ENCODE assay signal across 14 cellular contexts in the genomic region with DNA sequence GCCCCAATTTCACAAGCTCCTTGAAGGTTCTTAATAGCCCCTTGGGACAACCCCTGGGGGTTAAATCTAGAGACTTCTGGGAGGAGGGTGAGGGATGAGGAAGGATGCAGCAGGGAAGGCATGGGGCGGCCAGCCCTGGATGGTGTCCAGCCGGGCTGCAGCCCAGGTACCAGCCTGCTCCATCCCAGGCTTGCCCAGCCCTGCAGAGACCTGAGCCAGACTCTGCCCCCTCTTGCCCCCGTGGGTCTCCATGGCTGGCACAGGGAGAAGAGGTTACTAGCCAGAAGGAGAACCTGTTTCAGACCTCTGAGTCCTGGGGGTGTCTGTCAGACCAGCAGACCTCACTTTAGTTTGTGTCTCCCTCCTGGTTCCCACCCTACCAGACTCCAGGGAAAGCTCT. TPM values are rescaled to one million over a fixed set of nuclear protein-coding genes. Genes with fewer than 3 reads are reported as not detected.
A peak's percentile ranks its signal among the peaks of the same experiment; 100 is the strongest.
DNase-seq lines count a peak whose midpoint lies in the region; ATAC-seq and TF ChIP-seq lines count a peak whose summit lies in the region.
"Had no signal": no experiment of that assay in that cellular context is flagged by ENCODE, and none has a peak within 500 bp of the region (broad histone marks: within the 10 kb centered on the region; RNA-seq: fewer than 3 reads in every experiment).

No MANE protein-coding gene starts in this region.

- intact Hi-C loops in activated naive CD4-positive, alpha-beta T cell treated with anti-CD3 and anti-CD28 coated beads for 36 hours (cut with micrococcal nuclease): no loop called here

- H3K36me3 Mint-ChIP-seq in activated naive CD4-positive, alpha-beta T cell treated with anti-CD3 and anti-CD28 coated beads for 36 hours (ENCODE audit: low read depth): peaks cover 5% of the 10 kb centered on the region
- H3K36me3 Mint-ChIP-seq in T-helper 17 cell (ENCODE audit: low read depth) (peaks cover 5% of the 10 kb centered on the region), WTC11 (peaks cover 5% of the 10 kb centered on the region)
- H3K36me3 Mint-ChIP-seq in stimulated activated effector memory CD8-positive, alpha-beta T cell treated with anti-CD3 and anti-CD28 coated beads, Interleukin-12 subunit alpha, Interleukin-12 subunit beta, amount 100 ng/mL, for 72 hours: peaks cover 44% of the 10 kb centered on the region

- H3K79me2 ChIP-seq in hepatocyte: peaks cover 100% of the 10 kb centered on the region

- H4K20me1 ChIP-seq in hepatocyte (ENCODE audit: insufficient read depth, poor library complexity, severe bottlenecking): peaks cover 84% of the 10 kb centered on the region

- no peak for TF ChIP-seq CTCF in hepatocyte (IDR thresholded peaks at IDR 0.05; ENCODE audit: poor library complexity)
- no peak for TF ChIP-seq CTCF in WTC11 (IDR thresholded peaks at IDR 0.05)

- no peaks in the 10 kb centered on the region for H3K36me3 ChIP-seq in hepatocyte (replicated peaks; ENCODE audit: insufficient read depth, low read depth)
- H3K36me3 ChIP-seq: ascending aorta had no signal

- H3K27me3 ChIP-seq in hepatocyte: no peaks in the 10 kb centered on the region
- H3K27me3 ChIP-seq: ascending aorta had no signal

- POLR2A ChIA-PET in WTC11 (lab: Charles Lee): no interaction called here

- no peak for DNase-seq in activated naive CD4-positive, alpha-beta T cell treated with anti-CD3 and anti-CD28 coated beads for 36 hours
- no peak for DNase-seq in activated naive CD4-positive, alpha-beta T cell treated with anti-CD3 and anti-CD28 coated beads, Interleukin-2, amount 50 U/mL, for 16 hours
- DNase-seq in T-helper 17 cell (no peak), hepatocyte (ENCODE audit: low spot score) (no peak), NCI-H2029 (lab: John Stamatoyannopoulos, UW) (no peak), WTC11 (ENCODE audit: low spot score) (no peak)
- DNase-seq in stimulated activated effector memory CD8-positive, alpha-beta T cell treated with anti-CD3 and anti-CD28 coated beads, Interleukin-12 subunit alpha, Interleukin-12 subunit beta, amount 100 ng/mL, for 72 hours (ENCODE audit: low spot score in 2 of 2): no peak
- DNase-seq: GM23248; PC-3; stimulated activated CD4-positive, alpha-beta T cell treated with anti-CD3 and anti-CD28 coated beads, Interleukin-15, amount 100 ng/mL, for 24 hours had no signal

- no peak overlapping the region for H3K4me3 ChIP-seq in hepatocyte
- H3K4me3 ChIP-seq: ascending aorta, GM23248 had no signal

- WGBS in hepatocyte (ENCODE audit: low lambda C conversion rate, missing lambda C conversion rate): 84% methylated on average over 3 of the region's 3 CpGs

- CTCF ChIA-PET in activated naive CD4-positive, alpha-beta T cell treated with anti-CD3 and anti-CD28 coated beads for 36 hours (lab: Charles Lee): interaction anchor here (1.1 to 3.8 kb wide), 4 partner anchors 11 to 108 kb away, joined by 3 to 31 read pairs (median 12); no protein-coding TSS in a partner anchor
- CTCF ChIA-PET in WTC11 (lab: Charles Lee): interaction anchor here (0.6 to 6.7 kb wide), 7 partner anchors 11 to 389 kb away, joined by 3 to 115 read pairs (median 4); no protein-coding TSS in a partner anchor

- H3K9me3 Mint-ChIP-seq in activated naive CD4-positive, alpha-beta T cell treated with anti-CD3 and anti-CD28 coated beads for 36 hours: no peaks in the 10 kb centered on the region
- no peaks in the 10 kb centered on the region for H3K9me3 Mint-ChIP-seq in stimulated activated effector memory CD8-positive, alpha-beta T cell treated with anti-CD3 and anti-CD28 coated beads, Interleukin-12 subunit alpha, Interleukin-12 subunit beta, amount 100 ng/mL, for 72 hours
- H3K9me3 Mint-ChIP-seq in WTC11: no peaks in the 10 kb centered on the region

- H3K27ac Mint-ChIP-seq in activated naive CD4-positive, alpha-beta T cell treated with anti-CD3 and anti-CD28 coated beads for 36 hours: peak overlapping the region; percentile 86
- peak overlapping the region; percentile 90 for H3K27ac Mint-ChIP-seq in T-helper 17 cell
- peak overlapping the region; percentile 94 for H3K27ac Mint-ChIP-seq in stimulated activated effector memory CD8-positive, alpha-beta T cell treated with anti-CD3 and anti-CD28 coated beads, Interleukin-12 subunit alpha, Interleukin-12 subunit beta, amount 100 ng/mL, for 72 hours
- no peak overlapping the region for H3K27ac Mint-ChIP-seq in WTC11

- H3K4me1 ChIP-seq in hepatocyte (ENCODE audit: insufficient read depth): peaks cover 72% of the 10 kb centered on the region

- H3K4me2 ChIP-seq in hepatocyte: peak overlapping the region; percentile 77

- peak overlapping the region; percentile 97 for H3K27ac ChIP-seq in hepatocyte
- H3K27ac ChIP-seq: ascending aorta, GM23248 had no signal

- H3K4me1 Mint-ChIP-seq in activated naive CD4-positive, alpha-beta T cell treated with anti-CD3 and anti-CD28 coated beads for 36 hours (ENCODE audit: low read depth): peaks cover 83% of the 10 kb centered on the region
- H3K4me1 Mint-ChIP-seq in T-helper 17 cell (peaks cover 66% of the 10 kb centered on the region), WTC11 (peaks cover 56% of the 10 kb centered on the region)
- peaks cover 80% of the 10 kb centered on the region for H3K4me1 Mint-ChIP-seq in stimulated activated effector memory CD8-positive, alpha-beta T cell treated with anti-CD3 and anti-CD28 coated beads, Interleukin-12 subunit alpha, Interleukin-12 subunit beta, amount 100 ng/mL, for 72 hours

- no peak for ATAC-seq in T-helper 17 cell
- ATAC-seq in stimulated activated effector memory CD8-positive, alpha-beta T cell treated with anti-CD3 and anti-CD28 coated beads, Interleukin-12 subunit alpha, Interleukin-12 subunit beta, amount 100 ng/mL, for 72 hours: no peak
- ATAC-seq in GM21825 (IDR thresholded peaks at IDR 0.05; ENCODE audit: unreplicated experiment): no peak
- ATAC-seq in WTC11: no peak

- no peak overlapping the region for H2AFZ ChIP-seq in hepatocyte
- H2AFZ ChIP-seq: GM23248 had no signal

- H3K4me3 Mint-ChIP-seq in activated naive CD4-positive, alpha-beta T cell treated with anti-CD3 and anti-CD28 coated beads for 36 hours: no peak overlapping the region
- H3K4me3 Mint-ChIP-seq in T-helper 17 cell: peak overlapping the region; percentile 85
- peak overlapping the region; percentile 73 for H3K4me3 Mint-ChIP-seq in stimulated activated effector memory CD8-positive, alpha-beta T cell treated with anti-CD3 and anti-CD28 coated beads, Interleukin-12 subunit alpha, Interleukin-12 subunit beta, amount 100 ng/mL, for 72 hours
- H3K4me3 Mint-ChIP-seq in WTC11: no peak overlapping the region

- H3K9me3 ChIP-seq in T-helper 17 cell (ENCODE audit: control insufficient read depth, low read length, poor library complexity, severe bottlenecking): no peaks in the 10 kb centered on the region
- H3K9me3 ChIP-seq in hepatocyte (ENCODE audit: low read depth): no peaks in the 10 kb centered on the region
- H3K9me3 ChIP-seq: ascending aorta had no signal

- no peaks in the 10 kb centered on the region for H3K9me2 ChIP-seq in hepatocyte (replicated peaks; ENCODE audit: insufficient read depth)

- H3K27me3 Mint-ChIP-seq in activated naive CD4-positive, alpha-beta T cell treated with anti-CD3 and anti-CD28 coated beads for 36 hours (ENCODE audit: low read depth): no peaks in the 10 kb centered on the region
- H3K27me3 Mint-ChIP-seq in T-helper 17 cell: no peaks in the 10 kb centered on the region
- no peaks in the 10 kb centered on the region for H3K27me3 Mint-ChIP-seq in WTC11 (ENCODE audit: low read depth)

TF ChIP-seq in WTC11, 78 proteins besides CTCF, POLR2A, EP300 and RAD21 (continues in another document):
- TF ChIP-seq JAZF1 (CRISPR knock-in tag; IDR thresholded peaks at IDR 0.05) (no peak), EMX1 (CRISPR knock-in tag; IDR thresholded peaks at IDR 0.05) (no peak), TEAD4 (CRISPR knock-in tag; IDR thresholded peaks at IDR 0.05) (no peak)
- TF ChIP-seq, protein P1, sequence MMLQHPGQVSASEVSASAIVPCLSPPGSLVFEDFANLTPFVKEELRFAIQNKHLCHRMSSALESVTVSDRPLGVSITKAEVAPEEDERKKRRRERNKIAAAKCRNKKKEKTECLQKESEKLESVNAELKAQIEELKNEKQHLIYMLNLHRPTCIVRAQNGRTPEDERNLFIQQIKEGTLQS (CRISPR knock-in tag; conservative IDR thresholded peaks at IDR 0.05): no peak

RNA-seq across cellular contexts. Expression of a gene that starts 8.5 kb away (rescaled TPM):
- total RNA-seq in activated naive CD4-positive, alpha-beta T cell treated with anti-CD3 and anti-CD28 coated beads for 36 hours: 10 to 100 TPM; 70.8 to 77.6 TPM
- total RNA-seq in T-helper 17 cell: 100 to 1,000 TPM; 130 to 132 TPM
- total RNA-seq in hepatocyte: 263 and 269 TPM in 2 replicates
- polyA plus RNA-seq in hepatocyte: 712 and 763 TPM in 2 replicates
- total RNA-seq in WTC11 (2021): 86.9 to 111 TPM (median 97.1 TPM) in 3 replicates

RNA-seq across cellular contexts. Expression of a gene that starts 19.3 kb away (rescaled TPM):
- 10 to 100 TPM; 42.1 to 43.9 TPM for total RNA-seq in activated naive CD4-positive, alpha-beta T cell treated with anti-CD3 and anti-CD28 coated beads for 36 hours
- total RNA-seq in T-helper 17 cell: 10 to 100 TPM; 32.3 to 32.8 TPM
- total RNA-seq in hepatocyte: 28.6 and 29.2 TPM in 2 replicates
- polyA plus RNA-seq in hepatocyte: 34.8 and 62.9 TPM in 2 replicates
- 66.0 to 71.2 TPM (median 67.1 TPM) in 3 replicates for total RNA-seq in WTC11 (2021)

RNA-seq across cellular contexts. Expression of a gene that starts 19.8 kb away (rescaled TPM):
- 1 to 10 TPM; 2.1 to 2.3 TPM for total RNA-seq in activated naive CD4-positive, alpha-beta T cell treated with anti-CD3 and anti-CD28 coated beads for 36 hours
- 10 to 100 TPM; 41.4 to 83.3 TPM for total RNA-seq in T-helper 17 cell
- 5.9 and 6.1 TPM in 2 replicates for total RNA-seq in hepatocyte
- polyA plus RNA-seq in hepatocyte: 7.0 and 11.8 TPM in 2 replicates
- total RNA-seq in WTC11 (2021): 8.8 to 9.4 TPM (median 8.9 TPM) in 3 replicates
- total RNA-seq: MCF 10A had no signal
- polyA plus RNA-seq: GM23248 had no signal

RNA-seq across cellular contexts. Expression of a gene that starts 44.2 kb away (rescaled TPM):
- total RNA-seq in activated naive CD4-positive, alpha-beta T cell treated with anti-CD3 and anti-CD28 coated beads for 36 hours: not detected
- total RNA-seq in T-helper 17 cell: 1 to 10 TPM in 1 of 2 donors, under 1 TPM in 1; 0.29 to 1.9 TPM
- 0.32 TPM in 1 of 2 replicates, not detected in the other for total RNA-seq in hepatocyte
- polyA plus RNA-seq in hepatocyte: 0.44 and 0.85 TPM in 2 replicates
- total RNA-seq in WTC11 (2021): not detected in 3 replicates
- total RNA-seq: ascending aorta; GM23248; MCF 10A; PC-3; T-helper 2 cell treated with Interferon-gamma antibody and Interleukin-4, amounts not matched to agents 100 ng/mL and 5 ng/mL, for 36 hours had no signal
- polyA plus RNA-seq: GM23248 had no signal

Comparison
In these comparisons a context has a peak if more than half of its experiments do, and no peak if none do; other contexts are left out.
1. H3K4me3 Mint-ChIP-seq: peak in T-helper 17 cell (single experiment) and stimulated activated effector memory CD8-positive, alpha-beta T cell treated with anti-CD3 and anti-CD28 coated beads, Interleukin-12 subunit alpha, Interleukin-12 subunit beta, amount 100 ng/mL, for 72 hours (single experiment); none in activated naive CD4-positive, alpha-beta T cell treated with anti-CD3 and anti-CD28 coated beads for 36 hours (single experiment) and WTC11 (single experiment).